21 cellular contexts compared by ENCODE assay signal in the genomic region with DNA sequence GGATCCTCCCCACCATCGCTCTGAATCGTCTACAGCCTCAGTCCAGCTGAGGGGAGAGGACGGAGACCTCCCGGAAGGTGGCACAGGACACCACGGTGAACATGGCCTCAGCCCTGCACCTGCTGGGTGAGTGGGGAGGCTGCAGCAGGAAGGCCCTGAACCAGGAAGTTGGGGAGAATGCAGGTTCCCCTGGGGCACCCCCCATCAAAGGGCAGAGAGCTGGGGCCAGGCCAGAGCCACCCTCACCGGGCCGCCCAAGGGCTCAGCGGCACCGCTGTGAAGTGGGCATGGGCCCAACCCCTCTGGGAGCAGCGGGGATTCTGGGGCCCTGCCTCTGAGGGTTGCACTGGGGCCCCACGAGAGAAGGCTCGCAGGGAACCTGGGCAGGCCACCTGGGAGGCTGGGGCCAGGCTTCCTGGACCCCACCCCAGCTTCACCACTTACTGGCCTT.
DNase-seq lines count a peak whose midpoint lies in the region; ATAC-seq, FAIRE-seq and TF ChIP-seq lines count a peak whose summit lies in the region.
"Had no signal": no experiment of that assay in that cellular context is flagged by ENCODE, and none has a peak within 500 bp of the region (broad histone marks: within the 10 kb centered on the region; RNA-seq: fewer than 3 reads in every experiment).

No MANE protein-coding gene starts in this region.

- H3K9ac ChIP-seq in HepG2 (ENCODE audit: insufficient read depth, low read depth, low read length): no peak overlapping the region
- no peak overlapping the region for H3K9ac ChIP-seq in mammary epithelial cell (ENCODE audit: insufficient read depth, low read length)

- intact Hi-C loops in right lobe of liver (cut with DNase I): no loop called here
- intact Hi-C loops in HepG2 (cut with micrococcal nuclease; ENCODE audit: unreplicated experiment): no loop called here
- intact Hi-C loops in posterior vena cava (cut with DNase I): no loop called here
- intact Hi-C loops in mammary epithelial cell (cut with micrococcal nuclease): no loop called here

- H3K27ac ChIP-seq in right lobe of liver (no peak overlapping the region), HepG2 (ENCODE audit: extremely low read length, insufficient read depth, low read length) (no peak overlapping the region), mammary epithelial cell (ENCODE audit: insufficient read depth, low read depth, low read length) (no peak overlapping the region)
- H3K27ac ChIP-seq: 22Rv1, PC-9 had no signal

- TF ChIP-seq RAD21 in HepG2 (CRISPR knock-in tag; IDR thresholded peaks at IDR 0.05): no peak

- POLR2A ChIA-PET in HepG2 (lab: Yijun Ruan, JAX): no interaction called here

- WGBS in right lobe of liver (ENCODE audit: insufficient coverage, low coverage, low lambda C conversion rate, missing lambda C conversion rate): no CpG with 5 or more reads among the region's 12 CpGs
- 43% methylated on average over 5 of the region's 12 CpGs for WGBS in HepG2 (ENCODE audit: low lambda C conversion rate)
- WGBS in mammary epithelial cell (ENCODE audit: low coverage, missing lambda C conversion rate): 90% methylated on average over 3 of the region's 12 CpGs

- CTCF ChIA-PET in HepG2 (lab: Yijun Ruan, JAX; ENCODE audit: low intra/inter-chr PET ratio, low total read pairs): no interaction called here
- CTCF ChIA-PET in mammary epithelial cell (lab: Charles Lee; ENCODE audit: low non-redundant PET): no interaction called here

- H3K79me2 ChIP-seq in HepG2 (ENCODE audit: insufficient read depth, low read length): no peaks in the 10 kb centered on the region
- no peaks in the 10 kb centered on the region for H3K79me2 ChIP-seq in mammary epithelial cell (ENCODE audit: insufficient read depth, low read length)

- no peak for TF ChIP-seq EP300 in HepG2 (IDR thresholded peaks at IDR 0.05; ENCODE audit: low read depth in 2 of 2, low read length in 2 of 2)
- TF ChIP-seq EP300 in HepG2 (CRISPR knock-in tag; IDR thresholded peaks at IDR 0.05; ENCODE audit: borderline replicate concordance): no peak

- H4K20me1 ChIP-seq in HepG2 (ENCODE audit: insufficient read depth, low read length) (no peaks in the 10 kb centered on the region), mammary epithelial cell (ENCODE audit: insufficient read depth, low read length) (no peaks in the 10 kb centered on the region)

- H3K4me1 ChIP-seq in right lobe of liver (no peaks in the 10 kb centered on the region), HepG2 (ENCODE audit: insufficient read depth, low read length) (no peaks in the 10 kb centered on the region), mammary epithelial cell (ENCODE audit: insufficient read depth, low read length) (no peaks in the 10 kb centered on the region)
- H3K4me1 ChIP-seq: Caco-2, HAP-1 had no signal

- no peaks in the 10 kb centered on the region for H3K9me3 ChIP-seq in right lobe of liver
- no peaks in the 10 kb centered on the region for H3K9me3 ChIP-seq in HepG2 (ENCODE audit: low read length)
- H3K9me3 ChIP-seq in mammary epithelial cell (replicated peaks; ENCODE audit: insufficient read depth, low read length): no peaks in the 10 kb centered on the region
- H3K9me3 ChIP-seq: Caco-2, HAP-1, MG63 had no signal

- BruUV-seq in HepG2 (replicated peaks; lab: Mats Ljungman, UMichigan) (no TSS peak), mammary epithelial cell (replicated peaks; lab: Mats Ljungman, UMichigan) (no TSS peak)

- no peak for TF ChIP-seq POLR2A in right lobe of liver (IDR thresholded peaks at IDR 0.05)
- no peak for TF ChIP-seq POLR2A in HepG2 (IDR thresholded peaks at IDR 0.05; ENCODE audit: insufficient read depth in 1 of 2, low read depth in 2 of 2, low read length in 2 of 2)

- DNase-seq in DMS53 (lab: John Stamatoyannopoulos, UW): peak; percentile 22
- no peak for DNase-seq in DMS53 treated with DMSO at 0.1 percent for 48 hours (lab: John Stamatoyannopoulos, UW; ENCODE audit: unreplicated experiment)
- DNase-seq in right lobe of liver: peak in 2 of 3 donors; percentile 10 to 39
- no peak for DNase-seq in HepG2 (ENCODE audit: low spot score)
- DNase-seq in posterior vena cava (ENCODE audit: low spot score): peak; percentile 66
- no peak for DNase-seq in mammary epithelial cell
- no peak for DNase-seq in activated T-cell treated with anti-CD3 and anti-CD28 coated beads for 4 hours
- DNase-seq: Caco-2; CD4-positive, CD25-positive, alpha-beta regulatory T cell; GF-D8; Kasumi-1; MG63; NCI-H1092; NCI-H1436 treated with DMSO at 0.1 percent for 48 hours; NCI-H2029; NCI-H345; NCI-H524 treated with DMSO at 0.1 percent for 48 hours; PC-9 had no signal

- ATAC-seq in right lobe of liver (peak in 1 of 4 donors; percentile 5), HepG2 (no peak), HG02884 (IDR thresholded peaks at IDR 0.05; ENCODE audit: unreplicated experiment) (no peak)

- H3K36me3 ChIP-seq in right lobe of liver: no peaks in the 10 kb centered on the region
- H3K36me3 ChIP-seq in HepG2 (replicated peaks in 1 of 2; ENCODE audit: control insufficient read depth in 1 of 2, insufficient read depth in 2 of 2, low read length in 2 of 2): no peaks in the 10 kb centered on the region
- no peaks in the 10 kb centered on the region for H3K36me3 ChIP-seq in mammary epithelial cell (ENCODE audit: insufficient read depth, low read length)
- H3K36me3 ChIP-seq: HAP-1, MG63 had no signal

- in situ Hi-C loops in HepG2 (cut with HindIII; ENCODE audit: extremely low pct_ligation_motif_present, low pct_unique_long_range_greater_than_20kb) (no loop called here), mammary epithelial cell (cut with MboI; ENCODE audit: low sequenced_read_pairs in 2 of 2) (no loop called here)

- no peak overlapping the region for H3K4me3 ChIP-seq in right lobe of liver
- H3K4me3 ChIP-seq in HepG2 (replicated peaks in 1 of 3; ENCODE audit: insufficient read depth in 1 of 3, low read depth in 2 of 3, low read length in 3 of 3): no peak overlapping the region
- no peak overlapping the region for H3K4me3 ChIP-seq in mammary epithelial cell (replicated peaks in 1 of 3; ENCODE audit: insufficient read depth in 1 of 3, low read depth in 2 of 3, low read length in 3 of 3)
- H3K4me3 ChIP-seq: HAP-1, MG63, PC-9 had no signal

- H3K4me2 ChIP-seq in HepG2 (ENCODE audit: low read depth, low read length) (no peak overlapping the region), mammary epithelial cell (ENCODE audit: insufficient read depth, low read depth, low read length) (no peak overlapping the region)
- H3K4me2 ChIP-seq: PC-9 had no signal

- FAIRE-seq in HepG2 (lab: Jason Lieb, UNC): no peak

- H3K27me3 ChIP-seq in right lobe of liver (peaks cover 0 to 2% of the 10 kb centered on the region in 2 donors), HepG2 (ENCODE audit: control insufficient read depth in 1 of 2, insufficient read depth in 2 of 2, low read length in 2 of 2) (peaks cover 11 to 24% of the 10 kb centered on the region in 2 experiments; a peak in 4 of 5 replicates), mammary epithelial cell (ENCODE audit: insufficient read depth, low read length) (peaks cover 2% of the 10 kb centered on the region)
- H3K27me3 ChIP-seq: MG63 had no signal

- H2AFZ ChIP-seq in HepG2 (ENCODE audit: low read length) (no peak overlapping the region), mammary epithelial cell (ENCODE audit: low read depth, low read length) (no peak overlapping the region)
- H2AFZ ChIP-seq: PC-9 had no signal

- no peak for TF ChIP-seq CTCF in right lobe of liver (IDR thresholded peaks at IDR 0.05)
- no peak for TF ChIP-seq CTCF in HepG2 (CRISPR knock-in tag; IDR thresholded peaks at IDR 0.05)
- no peak for TF ChIP-seq CTCF in mammary epithelial cell (conservative IDR thresholded peaks at IDR 0.05 in 1 of 2, IDR thresholded peaks at IDR 0.05 in 1 of 2; ENCODE audit: extremely low read depth in 1 of 2, insufficient read depth in 1 of 2, low read depth in 1 of 2, low read length in 2 of 2)

- dilution Hi-C loops in mammary epithelial cell (cut with HindIII; ENCODE audit: low sequenced_read_pairs): no loop called here

TF ChIP-seq in HepG2, 621 proteins besides CTCF, POLR2A, EP300 and RAD21:
- no peak for TF ChIP-seq NFRKB (IDR thresholded peaks at IDR 0.05)
- no peak for TF ChIP-seq ZNF501 (CRISPR knock-in tag; IDR thresholded peaks at IDR 0.05)
- no peak for TF ChIP-seq SRSF4 (IDR thresholded peaks at IDR 0.05; ENCODE audit: low read depth, low read length, poor library complexity, severe bottlenecking)

Comparison
In these comparisons a context has a peak if more than half of its experiments do, and no peak if none do; other contexts are left out.
1. DNase-seq: peak in DMS53 (single experiment), right lobe of liver (2 of 3) and posterior vena cava (single experiment); none in DMS53 treated with DMSO at 0.1 percent for 48 hours (single experiment), HepG2 (single experiment), mammary epithelial cell (single experiment) and activated T-cell treated with anti-CD3 and anti-CD28 coated beads for 4 hours (single experiment).